ENCODE assay signal across 31 cellular contexts in genomic region chrX:78383594-78383993, GRCh38. TPM values are rescaled to one million over a fixed set of nuclear protein-coding genes. Genes with fewer than 3 reads are reported as not detected.
"Had no signal": no experiment of that assay in that cellular context is flagged by ENCODE, and none has a peak within 500 bp of the region (broad histone marks: within the 10 kb centered on the region; RNA-seq: fewer than 3 reads in every experiment).

No MANE protein-coding gene starts in this region.

- H3K27ac Mint-ChIP-seq: activated CD4-positive, alpha-beta memory T cell treated with anti-CD3 and anti-CD28 coated beads, Interleukin-2, amount 10 ng/mL, durations not matched to agents 7 days and 5 days; activated CD4-positive, alpha-beta T cell treated with anti-CD3 and anti-CD28 coated beads, Interleukin-2, amount 10 ng/mL, durations not matched to agents 7 days and 5 days; activated naive CD4-positive, alpha-beta T cell treated with anti-CD3 and anti-CD28 coated beads, Interleukin-2, amount 10 ng/mL, durations not matched to agents 7 days and 5 days; activated naive CD4-positive, alpha-beta T cell treated with anti-CD3 and anti-CD28 coated beads, Interleukin-2, amount 50 U/mL, for 72 hours; activated naive CD8-positive, alpha-beta T cell treated with anti-CD3 and anti-CD28 coated beads, Interleukin-2, amount 10 ng/mL, durations not matched to agents 7 days and 5 days; activated T-cell treated with anti-CD3 and anti-CD28 coated beads, Interleukin-2, amount 50 U/mL, for 24 hours; activated T-cell treated with anti-CD3 and anti-CD28 coated beads, Interleukin-2, amount 50 U/mL, for 72 hours; brain; WTC11 had no signal

- H3K36me3 ChIP-seq: ascending aorta, breast epithelium, cardiac muscle cell, colonic mucosa, esophagus squamous epithelium, gastroesophageal sphincter had no signal

- H3K4me3 Mint-ChIP-seq: activated CD4-positive, alpha-beta memory T cell treated with anti-CD3 and anti-CD28 coated beads, Interleukin-2, amount 10 ng/mL, durations not matched to agents 7 days and 5 days; activated CD4-positive, alpha-beta T cell treated with anti-CD3 and anti-CD28 coated beads, Interleukin-2, amount 10 ng/mL, durations not matched to agents 7 days and 5 days; activated naive CD4-positive, alpha-beta T cell treated with anti-CD3 and anti-CD28 coated beads, Interleukin-2, amount 10 ng/mL, durations not matched to agents 7 days and 5 days; activated naive CD8-positive, alpha-beta T cell treated with anti-CD3 and anti-CD28 coated beads, Interleukin-2, amount 10 ng/mL, durations not matched to agents 7 days and 5 days; activated T-cell treated with anti-CD3 and anti-CD28 coated beads, Interleukin-2, amount 50 U/mL, for 24 hours; activated T-cell treated with anti-CD3 and anti-CD28 coated beads, Interleukin-2, amount 50 U/mL, for 72 hours; brain; WTC11 had no signal

- DNase-seq: activated CD4-positive, alpha-beta memory T cell treated with anti-CD3 and anti-CD28 coated beads, Interleukin-2, amount 10 ng/mL, durations not matched to agents 7 days and 5 days; activated CD4-positive, alpha-beta T cell treated with anti-CD3 and anti-CD28 coated beads for 1 hour; activated CD4-positive, alpha-beta T cell treated with anti-CD3 and anti-CD28 coated beads for 4 hours; activated CD4-positive, alpha-beta T cell treated with anti-CD3 and anti-CD28 coated beads, Interleukin-2, amount 10 ng/mL, durations not matched to agents 7 days and 5 days; activated CD4-positive, alpha-beta T cell treated with anti-CD3 and anti-CD28 coated beads, Interleukin-2, amount 50 U/mL, for 4 hours; activated CD8-positive, alpha-beta memory T cell treated with anti-CD3 and anti-CD28 coated beads, Interleukin-2, amount 50 U/mL, for 48 hours; activated gamma-delta T cell; activated naive CD4-positive, alpha-beta T cell; activated naive CD4-positive, alpha-beta T cell treated with anti-CD3 and anti-CD28 coated beads, Interleukin-2, amount 10 ng/mL, durations not matched to agents 7 days and 5 days; activated naive CD8-positive, alpha-beta T cell treated with anti-CD3 and anti-CD28 coated beads, Interleukin-2, amount 10 ng/mL, durations not matched to agents 7 days and 5 days; activated T-cell treated with anti-CD3 and anti-CD28 coated beads for 4 hours; activated T-cell treated with anti-CD3 and anti-CD28 coated beads, Interleukin-2, amount 50 U/mL, for 24 hours; activated T-cell treated with anti-CD3 and anti-CD28 coated beads, Interleukin-2, amount 50 U/mL, for 72 hours; central memory CD4-positive, alpha-beta T cell; cerebellar nuclear complex; colonic mucosa; effector CD8-positive, alpha-beta T cell; esophagus squamous epithelium; foreskin melanocyte; T-helper 2 cell had no signal

- H3K27ac ChIP-seq: ascending aorta, breast epithelium, cardiac muscle cell, colonic mucosa, epithelial cell of prostate, esophagus squamous epithelium, gastroesophageal sphincter, VCaP had no signal

- H3K4me1 ChIP-seq: ascending aorta, colonic mucosa, esophagus squamous epithelium had no signal

- H3K9me3 ChIP-seq: colonic mucosa had no signal

- H3K27me3 ChIP-seq: ascending aorta, cardiac muscle cell, colonic mucosa, esophagus squamous epithelium, gastroesophageal sphincter had no signal

- H3K4me3 ChIP-seq: ascending aorta, breast epithelium, cardiac muscle cell, colonic mucosa, esophagus squamous epithelium, gastroesophageal sphincter had no signal

- H3K36me3 Mint-ChIP-seq: activated naive CD4-positive, alpha-beta T cell treated with anti-CD3 and anti-CD28 coated beads, Interleukin-2, amount 10 ng/mL, durations not matched to agents 7 days and 5 days; brain had no signal

- ATAC-seq: activated naive CD4-positive, alpha-beta T cell treated with anti-CD3 and anti-CD28 coated beads, Interleukin-2, amount 50 U/mL, for 72 hours; activated T-cell treated with anti-CD3 and anti-CD28 coated beads, Interleukin-2, amount 50 U/mL, for 72 hours; gastroesophageal sphincter; WTC11 had no signal

- H3K4me1 Mint-ChIP-seq: activated naive CD8-positive, alpha-beta T cell treated with anti-CD3 and anti-CD28 coated beads, Interleukin-2, amount 10 ng/mL, durations not matched to agents 7 days and 5 days; brain; WTC11 had no signal

- H3K27me3 Mint-ChIP-seq: activated CD4-positive, alpha-beta memory T cell treated with anti-CD3 and anti-CD28 coated beads, Interleukin-2, amount 10 ng/mL, durations not matched to agents 7 days and 5 days; activated CD4-positive, alpha-beta T cell treated with anti-CD3 and anti-CD28 coated beads, Interleukin-2, amount 10 ng/mL, durations not matched to agents 7 days and 5 days; activated naive CD4-positive, alpha-beta T cell treated with anti-CD3 and anti-CD28 coated beads, Interleukin-2, amount 10 ng/mL, durations not matched to agents 7 days and 5 days; activated naive CD8-positive, alpha-beta T cell treated with anti-CD3 and anti-CD28 coated beads, Interleukin-2, amount 10 ng/mL, durations not matched to agents 7 days and 5 days; brain had no signal

RNA-seq across cellular contexts. Expression of gene CYSLTR1, which starts 56.2 kb away (rescaled TPM):
- total RNA-seq: cardiac muscle cell, endothelial cell of umbilical vein, fibroblast of villous mesenchyme had no signal
